Comparison of ENCODE assay signal across 1 cellular context in genomic region chr9:134007150-134007549, GRCh38.
TF ChIP-seq lines count a peak whose summit lies in the region.

No MANE protein-coding gene starts in this region.

TF ChIP-seq in GM23338, 12 proteins besides CTCF, POLR2A, EP300 and RAD21 (continued from another document):
- no peak for TF ChIP-seq ZNF462 (CRISPR knock-in tag; IDR thresholded peaks at IDR 0.05)
- no peak for TF ChIP-seq ETS1 (IDR thresholded peaks at IDR 0.05)
